ENCODE assay signal across 11 cellular contexts in genomic region chr7:19079066-19079465, GRCh38. TPM values are rescaled to one million over a fixed set of nuclear protein-coding genes. Genes with fewer than 3 reads are reported as not detected.
DNase-seq lines count a peak whose midpoint lies in the region; ATAC-seq and TF ChIP-seq lines count a peak whose summit lies in the region.
"Had no signal": no experiment of that assay in that cellular context is flagged by ENCODE, and none has a peak within 500 bp of the region (broad histone marks: within the 10 kb centered on the region; RNA-seq: fewer than 3 reads in every experiment).

No MANE protein-coding gene starts in this region.

- POLR2A ChIA-PET in HEK293 (lab: Yijun Ruan, JAX) = no interaction called here
- POLR2A ChIA-PET in naive thymus-derived CD8-positive, alpha-beta T cell (lab: Charles Lee) = no interaction called here

- TF ChIP-seq CTCF in HEK293 (tag by site-specific recombination; IDR thresholded peaks at IDR 0.05) (no peak), fibroblast of mammary gland (conservative IDR thresholded peaks at IDR 0.05; ENCODE audit: control insufficient read depth, insufficient read depth, low read depth, low read length) (no peak), type B pancreatic cell (conservative IDR thresholded peaks at IDR 0.05) (no peak)

- ATAC-seq in SK-N-SH treated with all-trans-retinoic acid at 6 μM for 48 hours = peak; percentile 53
- no peak for ATAC-seq in naive thymus-derived CD8-positive, alpha-beta T cell

- CTCF ChIA-PET in HEK293 (lab: Yijun Ruan, JAX) = interaction anchor here (0.6 to 1.0 kb wide), 3 partner anchors 27 to 681 kb away, joined by 3 to 5 read pairs (median 3); no protein-coding TSS in a partner anchor

- H3K4me3 ChIP-seq in HEK293 (ENCODE audit: low read depth, low read length) (no peak overlapping the region), fibroblast of mammary gland (ENCODE audit: control insufficient read depth, low read depth, low read length) (no peak overlapping the region)

- H3K27ac ChIP-seq in HEK293 (ENCODE audit: extremely low read depth, low read depth, low read length) = no peak overlapping the region

- peak overlapping the region; percentile 5 for H3K4me3 Mint-ChIP-seq in type B pancreatic cell
- no peak overlapping the region for H3K4me3 Mint-ChIP-seq in naive thymus-derived CD8-positive, alpha-beta T cell

- peaks cover 8% of the 10 kb centered on the region for H3K36me3 Mint-ChIP-seq in type B pancreatic cell
- H3K36me3 Mint-ChIP-seq in naive thymus-derived CD8-positive, alpha-beta T cell = no peaks in the 10 kb centered on the region

- H3K4me1 Mint-ChIP-seq in type B pancreatic cell (ENCODE audit: unreplicated experiment) = peaks cover 3% of the 10 kb centered on the region
- no peaks in the 10 kb centered on the region for H3K4me1 Mint-ChIP-seq in naive thymus-derived CD8-positive, alpha-beta T cell

- H3K4me1 ChIP-seq in HEK293 (ENCODE audit: control insufficient read depth, insufficient read depth, low read length) = no peaks in the 10 kb centered on the region

- H3K27ac Mint-ChIP-seq in type B pancreatic cell = peak overlapping the region; percentile 77
- H3K27ac Mint-ChIP-seq in naive thymus-derived CD8-positive, alpha-beta T cell = no peak overlapping the region
- H3K27ac Mint-ChIP-seq: activated T-helper 2 cell treated with anti-CD3 and anti-CD28 coated beads, Interferon-gamma antibody, Interleukin-2, Interleukin-4, amounts not matched to agents 10 μg/mL and 5 μg/mL and 100 μg/mL, durations not matched to agents 14 hours and 24 hours and 36 hours had no signal

- H3K9me3 ChIP-seq in HEK293 (ENCODE audit: control insufficient read depth, insufficient read depth, low read depth, low read length) = no peaks in the 10 kb centered on the region

- H3K36me3 ChIP-seq in HEK293 (ENCODE audit: control insufficient read depth in 2 of 2, insufficient read depth in 1 of 2, low read length in 2 of 2) = no peaks in the 10 kb centered on the region

- H3K27me3 Mint-ChIP-seq in type B pancreatic cell = no peaks in the 10 kb centered on the region
- H3K27me3 Mint-ChIP-seq in naive thymus-derived CD8-positive, alpha-beta T cell = no peaks in the 10 kb centered on the region

- DNase-seq in fibroblast of mammary gland (ENCODE audit: low read depth) (peak; percentile 59), type B pancreatic cell (ENCODE audit: extremely low spot score, unreplicated experiment) (no peak), AML-193 (lab: John Stamatoyannopoulos, UW) (no peak)
- no peak for DNase-seq in activated CD4-positive, alpha-beta T cell treated with anti-CD3 and anti-CD28 coated beads, Interleukin-2, amount 50 U/mL, for 1 hour
- no peak for DNase-seq in naive thymus-derived CD8-positive, alpha-beta T cell
- DNase-seq: central memory CD4-positive, alpha-beta T cell; NCI-H1105 treated with DMSO at 0.1 percent for 48 hours; substantia nigra had no signal

- peaks cover 6% of the 10 kb centered on the region for H3K9me3 Mint-ChIP-seq in type B pancreatic cell
- peaks cover 0 to 17% (median 4%) of the 10 kb centered on the region in 9 donors for H3K9me3 Mint-ChIP-seq in naive thymus-derived CD8-positive, alpha-beta T cell
- H3K9me3 Mint-ChIP-seq: activated T-helper 2 cell treated with anti-CD3 and anti-CD28 coated beads, Interferon-gamma antibody, Interleukin-2, Interleukin-4, amounts not matched to agents 10 μg/mL and 5 μg/mL and 100 μg/mL, durations not matched to agents 14 hours and 24 hours and 36 hours had no signal

TF ChIP-seq in HEK293, 187 proteins besides CTCF, POLR2A, EP300 and RAD21:
- 0 out of 2 replicates have a peak, but pooled peaks have one; percentile 18 for TF ChIP-seq ZNF366 (tag by site-specific recombination; conservative IDR thresholded peaks at IDR 0.05)
- no peak for TF ChIP-seq ZNF558 (tag by site-specific recombination; IDR thresholded peaks at IDR 0.05)
- TF ChIP-seq ZNF791 (tag by site-specific recombination; IDR thresholded peaks at IDR 0.05) = no peak
- TF ChIP-seq ZBTB48 (tag by site-specific recombination; IDR thresholded peaks at IDR 0.05) = no peak
- TF ChIP-seq ZNF350 (tag by site-specific recombination; IDR thresholded peaks at IDR 0.05) = peak; percentile 60; the same call in 1 of the 2 replicates

TF ChIP-seq in SK-N-SH treated with all-trans-retinoic acid at 6 μM for 48 hours, 23 proteins besides CTCF, POLR2A, EP300 and RAD21:
- TF ChIP-seq ARNTL (CRISPR knock-in tag; IDR thresholded peaks at IDR 0.05; ENCODE audit: borderline replicate concordance, low read depth) (no peak), SNAI2 (CRISPR knock-in tag; IDR thresholded peaks at IDR 0.05) (no peak), ZFP30 (CRISPR knock-in tag; IDR thresholded peaks at IDR 0.05) (no peak), ZNF8 (CRISPR knock-in tag; IDR thresholded peaks at IDR 0.05) (no peak), CREB5 (CRISPR knock-in tag; IDR thresholded peaks at IDR 0.05; ENCODE audit: low read depth) (no peak), PPARA (CRISPR knock-in tag; IDR thresholded peaks at IDR 0.05; ENCODE audit: borderline replicate concordance) (no peak), ZC3H10 (CRISPR knock-in tag; IDR thresholded peaks at IDR 0.05) (no peak), TOX (CRISPR knock-in tag; IDR thresholded peaks at IDR 0.05; ENCODE audit: borderline replicate concordance) (no peak)
- TF ChIP-seq, protein P1, sequence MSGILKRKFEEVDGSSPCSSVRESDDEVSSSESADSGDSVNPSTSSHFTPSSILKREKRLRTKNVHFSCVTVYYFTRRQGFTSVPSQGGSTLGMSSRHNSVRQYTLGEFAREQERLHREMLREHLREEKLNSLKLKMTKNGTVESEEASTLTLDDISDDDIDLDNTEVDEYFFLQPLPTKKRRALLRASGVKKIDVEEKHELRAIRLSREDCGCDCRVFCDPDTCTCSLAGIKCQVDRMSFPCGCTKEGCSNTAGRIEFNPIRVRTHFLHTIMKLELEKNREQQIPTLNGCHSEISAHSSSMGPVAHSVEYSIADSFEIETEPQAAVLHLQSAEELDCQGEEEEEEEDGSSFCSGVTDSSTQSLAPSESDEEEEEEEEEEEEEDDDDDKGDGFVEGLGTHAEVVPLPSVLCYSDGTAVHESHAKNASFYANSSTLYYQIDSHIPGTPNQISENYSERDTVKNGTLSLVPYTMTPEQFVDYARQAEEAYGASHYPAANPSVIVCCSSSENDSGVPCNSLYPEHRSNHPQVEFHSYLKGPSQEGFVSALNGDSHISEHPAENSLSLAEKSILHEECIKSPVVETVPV (CRISPR knock-in tag; IDR thresholded peaks at IDR 0.05) = no peak

RNA-seq across cellular contexts. Expression of gene TWIST1, which starts 38.4 kb away (rescaled TPM):
- 20.4 and 121 TPM in 2 replicates for total RNA-seq in type B pancreatic cell (ENCODE audit: low replicate concordance)
- total RNA-seq in naive thymus-derived CD8-positive, alpha-beta T cell = not detected
- polyA plus RNA-seq in naive thymus-derived CD8-positive, alpha-beta T cell = not detected

Comparison
In these comparisons a context has a peak if more than half of its experiments do, and no peak if none do; other contexts are left out.
1. RNA of gene TWIST1, which starts 38.4 kb away (total RNA-seq): 20.4 to 121 TPM in type B pancreatic cell; not detected in naive thymus-derived CD8-positive, alpha-beta T cell; every median in the first group is over 10 times any median in the second.